In the genomic region with DNA sequence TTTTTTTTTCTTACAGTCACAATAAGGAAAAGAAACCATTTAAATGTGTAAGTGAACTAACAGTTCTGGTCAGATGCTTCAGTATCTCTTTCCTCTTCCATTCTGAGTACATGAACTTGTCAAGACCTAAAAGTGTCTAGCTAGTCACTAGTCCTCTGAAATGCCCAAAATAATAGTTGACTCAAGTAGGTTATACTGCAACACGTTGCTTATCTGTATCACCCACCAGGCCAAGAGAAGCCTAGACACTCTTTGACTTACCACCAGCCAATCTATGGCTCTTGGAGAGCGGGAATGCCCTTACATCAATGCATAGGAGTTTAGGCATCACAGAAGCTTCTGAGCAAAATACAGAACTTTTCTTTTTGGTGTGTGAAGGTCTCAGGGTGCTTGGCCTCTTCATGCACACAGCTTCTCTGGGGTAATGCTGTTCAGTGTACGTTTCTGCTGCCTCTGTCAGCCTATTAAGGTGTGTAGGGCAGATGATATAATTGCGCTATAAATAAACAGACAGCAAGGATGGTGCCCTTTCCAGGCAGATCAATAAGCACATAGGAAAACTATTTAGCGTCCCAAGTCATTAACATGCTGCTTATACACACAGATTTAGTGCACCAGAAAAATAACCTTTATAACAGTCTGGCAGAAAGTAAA, we compare ENCODE assay signal across 20 cellular contexts. TPM values are rescaled to one million over a fixed set of nuclear protein-coding genes. Genes with fewer than 3 reads are reported as not detected.
DNase-seq lines count a peak whose midpoint lies in the region; ATAC-seq and TF ChIP-seq lines count a peak whose summit lies in the region.
"Had no signal": no experiment of that assay in that cellular context is flagged by ENCODE, and none has a peak within 500 bp of the region (broad histone marks: within the 10 kb centered on the region; RNA-seq: fewer than 3 reads in every experiment).

No MANE protein-coding gene starts in this region.

- no peak overlapping the region for H3K4me3 Mint-ChIP-seq in activated CD8-positive, alpha-beta memory T cell treated with anti-CD3 and anti-CD28 coated beads, Interleukin-2, amount 10 ng/mL, durations not matched to agents 7 days and 5 days
- H3K4me3 Mint-ChIP-seq: CD8-positive, alpha-beta T cell; HFFc6 had no signal

- no peak overlapping the region for H3K27ac Mint-ChIP-seq in activated CD8-positive, alpha-beta memory T cell treated with anti-CD3 and anti-CD28 coated beads, Interleukin-2, amount 10 ng/mL, durations not matched to agents 7 days and 5 days
- H3K27ac Mint-ChIP-seq: CD8-positive, alpha-beta T cell; HFFc6 had no signal

- WGBS in spleen, 5 donors = 85 to 93% (median 88%) methylated on average over 5 of the region's 5 CpGs

- H3K27me3 Mint-ChIP-seq in activated CD8-positive, alpha-beta memory T cell treated with anti-CD3 and anti-CD28 coated beads, Interleukin-2, amount 10 ng/mL, durations not matched to agents 7 days and 5 days = peaks cover 2% of the 10 kb centered on the region

- H4K20me1 ChIP-seq in Karpas-422 (ENCODE audit: insufficient read depth, low read depth, low read length) = no peaks in the 10 kb centered on the region

- peak; percentile 77 for ATAC-seq in Right ventricle myocardium superior (ENCODE audit: poor library complexity)
- ATAC-seq in activated CD8-positive, alpha-beta memory T cell treated with anti-CD3 and anti-CD28 coated beads, Interleukin-2, amount 10 ng/mL, durations not matched to agents 7 days and 5 days = no peak
- ATAC-seq: CD8-positive, alpha-beta T cell; SK-N-SH treated with all-trans-retinoic acid at 6 μM for 48 hours had no signal

- H3K9me3 ChIP-seq in Karpas-422 (ENCODE audit: low read length) (no peaks in the 10 kb centered on the region), right atrium auricular region (no peaks in the 10 kb centered on the region), skeletal muscle tissue (ENCODE audit: control insufficient read depth in 3 of 3, low read length in 3 of 3) (no peaks in the 10 kb centered on the region), spleen (no peaks in the 10 kb centered on the region)
- H3K9me3 ChIP-seq: Caco-2, HAP-1, MG63, SJCRH30 had no signal

- no peaks in the 10 kb centered on the region for H3K79me2 ChIP-seq in Karpas-422 (ENCODE audit: low read length)

- TF ChIP-seq CTCF in right atrium auricular region (IDR thresholded peaks at IDR 0.05) (no peak), spleen (IDR thresholded peaks at IDR 0.05 in 8 of 11, conservative IDR thresholded peaks at IDR 0.05 in 3 of 11) (no peak)

- H3K4me3 ChIP-seq in Karpas-422 (ENCODE audit: low read length) = no peak overlapping the region
- H3K4me3 ChIP-seq in right atrium auricular region = no peak overlapping the region
- peak overlapping the region in 1 of 3 donors; percentile 22 for H3K4me3 ChIP-seq in skeletal muscle tissue (ENCODE audit: low read length in 3 of 3)
- no peak overlapping the region for H3K4me3 ChIP-seq in spleen
- H3K4me3 ChIP-seq: GM23248, HAP-1, MG63, SJCRH30 had no signal

- H3K36me3 Mint-ChIP-seq in activated CD8-positive, alpha-beta memory T cell treated with anti-CD3 and anti-CD28 coated beads, Interleukin-2, amount 10 ng/mL, durations not matched to agents 7 days and 5 days = no peaks in the 10 kb centered on the region
- H3K36me3 Mint-ChIP-seq: CD8-positive, alpha-beta T cell had no signal

- no peaks in the 10 kb centered on the region for H3K36me3 ChIP-seq in Karpas-422 (ENCODE audit: insufficient read depth, low read length)
- no peaks in the 10 kb centered on the region for H3K36me3 ChIP-seq in right atrium auricular region
- no peaks in the 10 kb centered on the region for H3K36me3 ChIP-seq in skeletal muscle tissue (ENCODE audit: control insufficient read depth in 3 of 3, insufficient read depth in 3 of 3, low read length in 3 of 3)
- no peaks in the 10 kb centered on the region for H3K36me3 ChIP-seq in spleen
- H3K36me3 ChIP-seq: HAP-1, MG63, SJCRH30 had no signal

- no peaks in the 10 kb centered on the region for H3K9me2 ChIP-seq in Karpas-422 (replicated peaks; ENCODE audit: insufficient read depth, low read length)

- H3K9me3 Mint-ChIP-seq in activated CD8-positive, alpha-beta memory T cell treated with anti-CD3 and anti-CD28 coated beads, Interleukin-2, amount 10 ng/mL, durations not matched to agents 7 days and 5 days (ENCODE audit: low read depth) = no peaks in the 10 kb centered on the region
- H3K9me3 Mint-ChIP-seq: CD8-positive, alpha-beta T cell; HFFc6 had no signal

- DNase-seq in Karpas-422 (no peak), Right ventricle myocardium superior (no peak), right atrium auricular region (ENCODE audit: low spot score) (no peak), spleen (no peak)
- no peak for DNase-seq in activated CD8-positive, alpha-beta memory T cell treated with anti-CD3 and anti-CD28 coated beads, Interleukin-2, amount 10 ng/mL, durations not matched to agents 7 days and 5 days
- DNase-seq in stimulated activated CD4-positive, alpha-beta T cell treated with anti-CD3 and anti-CD28 coated beads, Interleukin-4, amount 100 ng/mL, for 24 hours = no peak
- DNase-seq: C1 segment of cervical spinal cord; Caco-2; CD8-positive, alpha-beta T cell; GM23248; HFFc6; KBM-7; MG63; NCI-H1694 treated with DMSO at 0.1 percent for 48 hours; NCI-H2081; NCI-H2227 treated with DMSO at 0.1 percent for 48 hours; SJCRH30 had no signal

- H3K4me2 ChIP-seq in Karpas-422 (ENCODE audit: low read depth, low read length, poor library complexity, severe bottlenecking) = no peak overlapping the region

- H3K9ac ChIP-seq in Karpas-422 (ENCODE audit: low read length) (no peak overlapping the region), skeletal muscle tissue (ENCODE audit: low read depth in 1 of 3, low read length in 3 of 3) (peak overlapping the region in 1 of 3 donors; percentile 54)
- H3K9ac ChIP-seq: GM23248 had no signal

- H3K4me1 Mint-ChIP-seq in activated CD8-positive, alpha-beta memory T cell treated with anti-CD3 and anti-CD28 coated beads, Interleukin-2, amount 10 ng/mL, durations not matched to agents 7 days and 5 days = no peaks in the 10 kb centered on the region

- CTCF ChIA-PET in activated CD8-positive, alpha-beta memory T cell treated with anti-CD3 and anti-CD28 coated beads, Interleukin-2, amount 10 ng/mL, durations not matched to agents 7 days and 5 days (lab: Charles Lee) = no interaction called here

- H3K4me1 ChIP-seq in Karpas-422 (ENCODE audit: low read length) (peaks cover 10% of the 10 kb centered on the region), right atrium auricular region (peaks cover 0 to 19% of the 10 kb centered on the region in 2 donors), skeletal muscle tissue (ENCODE audit: control insufficient read depth in 3 of 3, insufficient read depth in 3 of 3, low read length in 3 of 3) (peaks cover 5 to 10% (median 7%) of the 10 kb centered on the region in 3 donors), spleen (peaks cover 0 to 10% (median 0%) of the 10 kb centered on the region in 6 donors)
- H3K4me1 ChIP-seq: Caco-2, HAP-1, SJCRH30 had no signal

- H3K27ac ChIP-seq in Karpas-422 (ENCODE audit: low read length) (no peak overlapping the region), right atrium auricular region (peak overlapping the region; percentile 66 to 75), skeletal muscle tissue (ENCODE audit: low read depth, low read length) (peak overlapping the region; percentile 23), spleen (no peak overlapping the region)
- H3K27ac ChIP-seq: GM23248, SJCRH30 had no signal

- no peak for TF ChIP-seq POLR2A in spleen (IDR thresholded peaks at IDR 0.05)

- H3K27me3 ChIP-seq in Karpas-422 (ENCODE audit: low read length) (no peaks in the 10 kb centered on the region), right atrium auricular region (no peaks in the 10 kb centered on the region), skeletal muscle tissue (ENCODE audit: control insufficient read depth in 3 of 3, insufficient read depth in 3 of 3, low read length in 3 of 3) (no peaks in the 10 kb centered on the region), spleen (replicated peaks in 1 of 7) (no peaks in the 10 kb centered on the region)
- H3K27me3 ChIP-seq: MG63, SJCRH30 had no signal

- H2AFZ ChIP-seq in Karpas-422 (ENCODE audit: low read length) = 0 out of 2 replicates have a peak overlapping the region, but pooled peaks have one; percentile 5
- H2AFZ ChIP-seq: GM23248 had no signal

- intact Hi-C loops in Right ventricle myocardium superior (cut with DNase I) = no loop called here
- intact Hi-C loops in spleen (cut with DNase I; ENCODE audit: low total_unique reads) = no loop called here

RNA-seq across cellular contexts. Expression of gene GFOD1, which starts 7.8 kb away (rescaled TPM):
- 27.1 and 29.5 TPM in 2 replicates for total RNA-seq in Karpas-422 (2014; rRNA removed; shearing (Covaris generic); ENCODE audit: low replicate concordance)
- 46.2 TPM for total RNA-seq in Right ventricle myocardium superior
- total RNA-seq in right atrium auricular region = 10 to 100 TPM; 66.2 to 96.3 TPM
- 6.3 TPM for total RNA-seq in skeletal muscle tissue
- 10 to 100 TPM; 10.6 to 11.6 TPM for total RNA-seq in activated CD8-positive, alpha-beta memory T cell treated with anti-CD3 and anti-CD28 coated beads, Interleukin-2, amount 10 ng/mL, durations not matched to agents 7 days and 5 days
- 10 to 100 TPM; 16.0 to 54.0 (median 37.4) TPM for total RNA-seq in spleen
- 1 to 10 TPM; 3.4 to 8.2 (median 4.2) TPM for polyA plus RNA-seq in spleen

Comparison
In these comparisons a context has a peak if more than half of its experiments do, and no peak if none do; other contexts are left out.
1. H3K27ac ChIP-seq: peak in right atrium auricular region (2 of 2) and skeletal muscle tissue (single experiment); none in Karpas-422 (single experiment) and spleen (0 of 8).